Comparison of ENCODE assay signal across 17 cellular contexts in genomic region chr16:52283018-52283417, GRCh38.
"Had no signal": no experiment of that assay in that cellular context is flagged by ENCODE, and none has a peak within 500 bp of the region (broad histone marks: within the 10 kb centered on the region; RNA-seq: fewer than 3 reads in every experiment).

No MANE protein-coding gene starts in this region.

- H3K79me2 ChIP-seq: hepatocyte had no signal

- H3K4me2 ChIP-seq: hepatocyte, smooth muscle cell had no signal

- H3K27me3 Mint-ChIP-seq: central memory CD8-positive, alpha-beta T cell; dendritic cell treated with granulocyte-macrophage colony-stimulating factor and Interleukin-4, amounts not matched to agents 40 ng/mL and 50 ng/mL, for 4 days had no signal

- H3K36me3 Mint-ChIP-seq: activated naive CD8-positive, alpha-beta T cell treated with anti-CD3 and anti-CD28 coated beads for 36 hours; natural killer cell had no signal

- H3K36me3 ChIP-seq: SJCRH30 had no signal

- H3K27me3 ChIP-seq: hepatocyte, SJCRH30 had no signal

- DNase-seq: activated CD4-positive, alpha-beta T cell treated with anti-CD3 and anti-CD28 coated beads for 1 hour; activated CD4-positive, alpha-beta T cell treated with anti-CD3 and anti-CD28 coated beads, Interleukin-2, amount 50 U/mL, for 48 hours; activated gamma-delta T cell treated with Interleukin-2 at 50 U/mL for 16 hours; activated naive CD8-positive, alpha-beta T cell treated with anti-CD3 and anti-CD28 coated beads for 36 hours; activated T-cell treated with anti-CD3 and anti-CD28 coated beads, Interleukin-2, amount 50 U/mL, for 72 hours; natural killer cell; nucleus accumbens; right cardiac atrium; SJCRH30; stimulated activated naive CD4-positive, alpha-beta T cell; substantia nigra; SW 1271 had no signal

- H3K9me3 ChIP-seq: SJCRH30 had no signal

- H3K27ac ChIP-seq: hepatocyte, SJCRH30 had no signal

- H2AFZ ChIP-seq: hepatocyte had no signal

- H3K4me3 Mint-ChIP-seq: activated naive CD8-positive, alpha-beta T cell treated with anti-CD3 and anti-CD28 coated beads for 36 hours; activated T-cell treated with anti-CD3 and anti-CD28 coated beads, Interleukin-2, amount 50 U/mL, for 72 hours; central memory CD8-positive, alpha-beta T cell; dendritic cell treated with granulocyte-macrophage colony-stimulating factor and Interleukin-4, amounts not matched to agents 40 ng/mL and 50 ng/mL, for 4 days; natural killer cell; T-helper 2 cell treated with Interferon-gamma antibody and Interleukin-4, amounts not matched to agents 5 μg/mL and 100 μg/mL, for 36 hours had no signal

- H3K4me3 ChIP-seq: hepatocyte, SJCRH30, smooth muscle cell had no signal

- H3K27ac Mint-ChIP-seq: activated naive CD8-positive, alpha-beta T cell treated with anti-CD3 and anti-CD28 coated beads for 36 hours; activated T-cell treated with anti-CD3 and anti-CD28 coated beads, Interleukin-2, amount 50 U/mL, for 72 hours; dendritic cell treated with granulocyte-macrophage colony-stimulating factor and Interleukin-4, amounts not matched to agents 40 ng/mL and 50 ng/mL, for 4 days; natural killer cell; T-helper 2 cell treated with Interferon-gamma antibody and Interleukin-4, amounts not matched to agents 5 μg/mL and 100 μg/mL, for 36 hours had no signal

- H3K4me1 ChIP-seq: SJCRH30 had no signal

- H3K4me1 Mint-ChIP-seq: activated naive CD8-positive, alpha-beta T cell treated with anti-CD3 and anti-CD28 coated beads for 36 hours; central memory CD8-positive, alpha-beta T cell; natural killer cell had no signal
